1 cellular context compared by ENCODE assay signal in genomic region chr7:106074257-106074656, GRCh38.
TF ChIP-seq lines count a peak whose summit lies in the region.

No MANE protein-coding gene starts in this region.

TF ChIP-seq in K562, 482 proteins besides CTCF, POLR2A, EP300 and RAD21 (continued from another document):
- TF ChIP-seq ZBTB11 (CRISPR knock-in tag; IDR thresholded peaks at IDR 0.05) = no peak
- no peak for TF ChIP-seq ILK (tag; IDR thresholded peaks at IDR 0.05; ENCODE audit: borderline replicate concordance, low read depth)
- TF ChIP-seq GABPA (tag; conservative IDR thresholded peaks at IDR 0.05; ENCODE audit: low read depth) = no peak
- TF ChIP-seq MAFF (IDR thresholded peaks at IDR 0.05; ENCODE audit: low read length) = no peak
- no peak for TF ChIP-seq TFAM (CRISPR knock-in tag; conservative IDR thresholded peaks at IDR 0.05)
